24 cellular contexts compared by ENCODE assay signal in the genomic region with DNA sequence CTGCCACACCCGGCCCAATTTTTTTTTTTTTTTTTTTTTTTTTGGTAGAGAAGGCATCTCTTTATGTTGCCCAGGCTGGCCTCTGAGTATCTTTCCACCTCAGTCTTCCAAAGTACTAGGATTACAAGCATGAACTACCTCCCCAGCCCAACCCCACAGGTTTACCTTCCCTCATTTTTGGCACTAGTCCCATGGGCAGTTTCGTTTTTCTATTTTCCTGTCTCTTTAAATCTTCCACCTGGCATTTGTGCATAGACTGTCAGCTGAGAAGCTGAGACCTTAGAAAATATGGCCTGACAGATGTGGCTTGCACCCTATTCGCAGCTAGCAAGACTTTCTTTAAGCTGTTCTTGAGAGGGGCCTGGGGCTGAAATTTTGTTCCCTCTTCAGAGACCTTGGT.
"Had no signal": no experiment of that assay in that cellular context is flagged by ENCODE, and none has a peak within 500 bp of the region (broad histone marks: within the 10 kb centered on the region; RNA-seq: fewer than 3 reads in every experiment).

No MANE protein-coding gene starts in this region.

- H3K9ac ChIP-seq: neural progenitor cell had no signal

- H3K36me3 ChIP-seq: neural progenitor cell, uterus had no signal

- H3K9me3 ChIP-seq: esophagus squamous epithelium, heart right ventricle, left lung, mucosa of descending colon, prostate gland, right atrium auricular region, spleen, suprapubic skin, transverse colon, upper lobe of right lung, uterus had no signal

- H3K4me1 ChIP-seq: esophagus squamous epithelium, heart right ventricle, left lung, neural progenitor cell, prostate gland, right atrium auricular region, spleen, suprapubic skin, transverse colon, upper lobe of right lung, uterus had no signal

- DNase-seq: dermis blood vessel endothelial cell; effector memory CD4-positive, alpha-beta T cell; esophagus squamous epithelium; foreskin melanocyte; glutamatergic neuron; heart right ventricle; hippocampal formation; left cardiac atrium; mesenchymal stem cell; mucosa of descending colon; naive B cell; stimulated activated CD4-positive, alpha-beta T cell treated with anti-CD3 and anti-CD28 coated beads, Interleukin-4, amount 100 ng/mL, for 4 hours; stimulated activated naive B cell treated with anti-CD40 and anti-IgM and Interleukin-4, amounts not matched to agents 10 μg/mL and 1 μg/mL and 100 μg/mL, for 72 hours; transverse colon; uterus had no signal

- H3K4me3 ChIP-seq: coronary artery, esophagus squamous epithelium, heart right ventricle, left lung, mucosa of descending colon, neural progenitor cell, prostate gland, right atrium auricular region, skin epidermis, spleen, suprapubic skin, transverse colon, upper lobe of right lung, uterus had no signal

- H2AFZ ChIP-seq: neural progenitor cell had no signal

- ATAC-seq: heart right ventricle; left cardiac atrium; left lung; mucosa of descending colon; stimulated activated naive B cell treated with anti-CD40 and anti-IgM and Interleukin-4, amounts not matched to agents 10 μg/mL and 1 μg/mL and 100 μg/mL, for 72 hours; upper lobe of right lung had no signal

- H3K4me2 ChIP-seq: neural progenitor cell had no signal

- H3K27ac ChIP-seq: coronary artery, esophagus squamous epithelium, heart right ventricle, left lung, prostate gland, right atrium auricular region, skin epidermis, spleen, suprapubic skin, transverse colon, upper lobe of right lung, uterus had no signal

- H3K27me3 ChIP-seq: esophagus squamous epithelium, heart right ventricle, left lung, neural progenitor cell, right atrium auricular region, spleen, suprapubic skin, transverse colon, upper lobe of right lung, uterus had no signal
